ENCODE assay signal across 1 cellular context in the genomic region with DNA sequence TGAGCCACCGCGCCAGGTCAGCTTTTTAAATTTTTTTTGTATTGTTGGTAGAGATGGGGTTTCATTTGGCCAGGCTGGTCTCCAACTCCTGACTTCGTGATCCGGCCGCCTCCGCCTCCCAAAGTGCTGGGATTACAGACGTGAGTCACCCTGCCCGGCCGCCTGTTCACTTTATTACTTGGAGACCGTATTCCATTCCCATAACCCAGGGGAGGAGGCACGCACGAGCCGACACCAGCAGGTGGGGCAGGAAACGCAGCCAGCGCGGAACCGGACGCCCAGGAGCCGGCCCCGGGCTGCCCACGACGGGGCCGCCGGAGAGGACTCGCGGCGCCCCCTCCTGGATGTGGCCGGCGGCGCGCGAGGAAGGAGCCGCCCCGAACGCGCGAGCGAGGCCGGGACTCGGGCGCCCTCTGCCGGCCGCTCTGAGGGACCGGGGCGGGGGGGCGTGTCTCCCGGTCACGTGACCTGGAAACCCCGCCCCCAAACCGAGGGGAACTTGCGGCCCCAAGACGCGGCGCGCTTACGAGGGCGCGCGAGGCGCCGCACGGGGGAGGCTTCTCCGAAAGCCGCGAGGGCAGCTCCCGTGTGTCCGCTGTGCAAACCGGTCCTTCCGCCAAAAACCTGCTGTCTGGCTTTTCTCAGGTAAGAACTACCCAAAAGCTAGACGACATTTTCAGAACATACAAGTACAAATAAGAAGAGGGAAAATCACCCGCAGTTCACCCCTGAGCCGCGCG.
A peak's percentile ranks its signal among the peaks of the same experiment; 100 is the strongest.
TF ChIP-seq lines count a peak whose summit lies in the region.

No MANE protein-coding gene starts in this region.

TF ChIP-seq in GM12878, 131 proteins besides CTCF, POLR2A, EP300 and RAD21 (continued from another document and continues in another):
- no peak for TF ChIP-seq ELK1 (IDR thresholded peaks at IDR 0.05; ENCODE audit: low read depth, low read length)
- TF ChIP-seq POLR2AphosphoS2 (IDR thresholded peaks at IDR 0.05; ENCODE audit: low read depth, low read length): no peak
- TF ChIP-seq, protein P1, sequence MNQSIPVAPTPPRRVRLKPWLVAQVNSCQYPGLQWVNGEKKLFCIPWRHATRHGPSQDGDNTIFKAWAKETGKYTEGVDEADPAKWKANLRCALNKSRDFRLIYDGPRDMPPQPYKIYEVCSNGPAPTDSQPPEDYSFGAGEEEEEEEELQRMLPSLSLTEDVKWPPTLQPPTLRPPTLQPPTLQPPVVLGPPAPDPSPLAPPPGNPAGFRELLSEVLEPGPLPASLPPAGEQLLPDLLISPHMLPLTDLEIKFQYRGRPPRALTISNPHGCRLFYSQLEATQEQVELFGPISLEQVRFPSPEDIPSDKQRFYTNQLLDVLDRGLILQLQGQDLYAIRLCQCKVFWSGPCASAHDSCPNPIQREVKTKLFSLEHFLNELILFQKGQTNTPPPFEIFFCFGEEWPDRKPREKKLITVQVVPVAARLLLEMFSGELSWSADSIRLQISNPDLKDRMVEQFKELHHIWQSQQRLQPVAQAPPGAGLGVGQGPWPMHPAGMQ (IDR thresholded peaks at IDR 0.05; ENCODE audit: borderline replicate concordance): no peak
- TF ChIP-seq, protein P2, sequence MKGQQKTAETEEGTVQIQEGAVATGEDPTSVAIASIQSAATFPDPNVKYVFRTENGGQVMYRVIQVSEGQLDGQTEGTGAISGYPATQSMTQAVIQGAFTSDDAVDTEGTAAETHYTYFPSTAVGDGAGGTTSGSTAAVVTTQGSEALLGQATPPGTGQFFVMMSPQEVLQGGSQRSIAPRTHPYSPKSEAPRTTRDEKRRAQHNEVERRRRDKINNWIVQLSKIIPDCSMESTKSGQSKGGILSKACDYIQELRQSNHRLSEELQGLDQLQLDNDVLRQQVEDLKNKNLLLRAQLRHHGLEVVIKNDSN (IDR thresholded peaks at IDR 0.05; ENCODE audit: borderline replicate concordance, extremely low read length, insufficient read depth, low read depth, low read length): peak; percentile 92
- TF ChIP-seq, protein P3, sequence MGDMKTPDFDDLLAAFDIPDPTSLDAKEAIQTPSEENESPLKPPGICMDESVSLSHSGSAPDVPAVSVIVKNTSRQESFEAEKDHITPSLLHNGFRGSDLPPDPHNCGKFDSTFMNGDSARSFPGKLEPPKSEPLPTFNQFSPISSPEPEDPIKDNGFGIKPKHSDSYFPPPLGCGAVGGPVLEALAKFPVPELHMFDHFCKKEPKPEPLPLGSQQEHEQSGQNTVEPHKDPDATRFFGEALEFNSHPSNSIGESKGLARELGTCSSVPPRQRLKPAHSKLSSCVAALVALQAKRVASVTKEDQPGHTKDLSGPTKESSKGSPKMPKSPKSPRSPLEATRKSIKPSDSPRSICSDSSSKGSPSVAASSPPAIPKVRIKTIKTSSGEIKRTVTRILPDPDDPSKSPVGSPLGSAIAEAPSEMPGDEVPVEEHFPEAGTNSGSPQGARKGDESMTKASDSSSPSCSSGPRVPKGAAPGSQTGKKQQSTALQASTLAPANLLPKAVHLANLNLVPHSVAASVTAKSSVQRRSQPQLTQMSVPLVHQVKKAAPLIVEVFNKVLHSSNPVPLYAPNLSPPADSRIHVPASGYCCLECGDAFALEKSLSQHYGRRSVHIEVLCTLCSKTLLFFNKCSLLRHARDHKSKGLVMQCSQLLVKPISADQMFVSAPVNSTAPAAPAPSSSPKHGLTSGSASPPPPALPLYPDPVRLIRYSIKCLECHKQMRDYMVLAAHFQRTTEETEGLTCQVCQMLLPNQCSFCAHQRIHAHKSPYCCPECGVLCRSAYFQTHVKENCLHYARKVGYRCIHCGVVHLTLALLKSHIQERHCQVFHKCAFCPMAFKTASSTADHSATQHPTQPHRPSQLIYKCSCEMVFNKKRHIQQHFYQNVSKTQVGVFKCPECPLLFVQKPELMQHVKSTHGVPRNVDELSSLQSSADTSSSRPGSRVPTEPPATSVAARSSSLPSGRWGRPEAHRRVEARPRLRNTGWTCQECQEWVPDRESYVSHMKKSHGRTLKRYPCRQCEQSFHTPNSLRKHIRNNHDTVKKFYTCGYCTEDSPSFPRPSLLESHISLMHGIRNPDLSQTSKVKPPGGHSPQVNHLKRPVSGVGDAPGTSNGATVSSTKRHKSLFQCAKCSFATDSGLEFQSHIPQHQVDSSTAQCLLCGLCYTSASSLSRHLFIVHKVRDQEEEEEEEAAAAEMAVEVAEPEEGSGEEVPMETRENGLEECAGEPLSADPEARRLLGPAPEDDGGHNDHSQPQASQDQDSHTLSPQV (IDR thresholded peaks at IDR 0.05): peak; percentile 94
- no peak for TF ChIP-seq TCF7 (IDR thresholded peaks at IDR 0.05; ENCODE audit: borderline replicate concordance)
- TF ChIP-seq STAT1 (conservative IDR thresholded peaks at IDR 0.05): 0 out of 2 replicates have a peak, but pooled peaks have one; percentile 80
- TF ChIP-seq SMARCA5 (IDR thresholded peaks at IDR 0.05): peak; percentile 92
- TF ChIP-seq EZH2 (IDR thresholded peaks at IDR 0.05; ENCODE audit: borderline replicate concordance, control insufficient read depth, low read depth, low read length): no peak
- TF ChIP-seq ZNF217 (IDR thresholded peaks at IDR 0.05): peak; percentile 75
- peak; percentile 95 for TF ChIP-seq PRDM15 (CRISPR knock-in tag; IDR thresholded peaks at IDR 0.05)
- TF ChIP-seq ZNF24 (IDR thresholded peaks at IDR 0.05): 0 out of 2 replicates have a peak, but pooled peaks have one; percentile 22
- TF ChIP-seq JUND (IDR thresholded peaks at IDR 0.05; ENCODE audit: low read depth, low read length): no peak
- TF ChIP-seq NR2C1 (IDR thresholded peaks at IDR 0.05): peak; percentile 33; the same call in 1 of the 2 replicates
- TF ChIP-seq IRF4 (IDR thresholded peaks at IDR 0.05; ENCODE audit: low read depth, low read length): no peak
- 0 out of 2 replicates have a peak, but pooled peaks have one; percentile 18 for TF ChIP-seq RELB (IDR thresholded peaks at IDR 0.05; ENCODE audit: low read depth)
- TF ChIP-seq BHLHE40 (IDR thresholded peaks at IDR 0.05; ENCODE audit: borderline replicate concordance in 1 of 2, low read depth in 2 of 2, low read length in 1 of 2): peak; percentile 84 to 100
- peak; percentile 57; the same call in 1 of the 2 replicates for TF ChIP-seq BCLAF1 (IDR thresholded peaks at IDR 0.05)
- peak; percentile 95 for TF ChIP-seq BACH1 (IDR thresholded peaks at IDR 0.05; ENCODE audit: borderline replicate concordance)
- no peak for TF ChIP-seq CHD2 (IDR thresholded peaks at IDR 0.05; ENCODE audit: borderline replicate concordance, low read depth, low read length)
- TF ChIP-seq NKRF (conservative IDR thresholded peaks at IDR 0.05): peak; percentile 49; the same call in 1 of the 2 replicates
- TF ChIP-seq NFIC (IDR thresholded peaks at IDR 0.05; ENCODE audit: low read depth, low read length): no peak
- TF ChIP-seq, protein P4, sequence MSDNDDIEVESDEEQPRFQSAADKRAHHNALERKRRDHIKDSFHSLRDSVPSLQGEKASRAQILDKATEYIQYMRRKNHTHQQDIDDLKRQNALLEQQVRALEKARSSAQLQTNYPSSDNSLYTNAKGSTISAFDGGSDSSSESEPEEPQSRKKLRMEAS (IDR thresholded peaks at IDR 0.05; ENCODE audit: low read depth, low read length): peak; percentile 91; the same call in 1 of the 2 replicates
- TF ChIP-seq NFXL1 (IDR thresholded peaks at IDR 0.05; ENCODE audit: borderline replicate concordance): 0 out of 2 replicates have a peak, but pooled peaks have one; percentile 41
- no peak for TF ChIP-seq KAT2A (conservative IDR thresholded peaks at IDR 0.05; ENCODE audit: control insufficient read depth, low read depth, low read length)
- TF ChIP-seq RB1 (IDR thresholded peaks at IDR 0.05; ENCODE audit: borderline replicate concordance): peak; percentile 96; the same call in 1 of the 2 replicates
- peak; percentile 78 for TF ChIP-seq USF2 (IDR thresholded peaks at IDR 0.05; ENCODE audit: borderline replicate concordance, low read depth, low read length)
